In genomic region chr10:133357293-133358151, GRCh38 we compare ENCODE assay signal across 1 cellular context.
TF ChIP-seq lines count a peak whose summit lies in the region.

A gene with protein sequence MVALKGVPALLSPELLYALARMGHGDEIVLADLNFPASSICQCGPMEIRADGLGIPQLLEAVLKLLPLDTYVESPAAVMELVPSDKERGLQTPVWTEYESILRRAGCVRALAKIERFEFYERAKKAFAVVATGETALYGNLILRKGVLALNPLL (minus strand): TSS chr10:133358019. CDS start chr10:133358007, 12 bp downstream.

TF ChIP-seq in HepG2, 621 proteins besides CTCF, POLR2A, EP300 and RAD21 (continued from another document and continues in another):
- TF ChIP-seq, protein P1, sequence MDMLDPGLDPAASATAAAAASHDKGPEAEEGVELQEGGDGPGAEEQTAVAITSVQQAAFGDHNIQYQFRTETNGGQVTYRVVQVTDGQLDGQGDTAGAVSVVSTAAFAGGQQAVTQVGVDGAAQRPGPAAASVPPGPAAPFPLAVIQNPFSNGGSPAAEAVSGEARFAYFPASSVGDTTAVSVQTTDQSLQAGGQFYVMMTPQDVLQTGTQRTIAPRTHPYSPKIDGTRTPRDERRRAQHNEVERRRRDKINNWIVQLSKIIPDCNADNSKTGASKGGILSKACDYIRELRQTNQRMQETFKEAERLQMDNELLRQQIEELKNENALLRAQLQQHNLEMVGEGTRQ (IDR thresholded peaks at IDR 0.05; ENCODE audit: low read depth, low read length): no peak
- TF ChIP-seq, protein P1 (CRISPR knock-in tag; IDR thresholded peaks at IDR 0.05; ENCODE audit: borderline replicate concordance): no peak
- TF ChIP-seq SRY (CRISPR knock-in tag; IDR thresholded peaks at IDR 0.05) (peak; percentile 42; the same call in 1 of the 2 replicates), ZSCAN29 (CRISPR knock-in tag; conservative IDR thresholded peaks at IDR 0.05) (no peak), SRSF4 (IDR thresholded peaks at IDR 0.05; ENCODE audit: low read depth, low read length, poor library complexity, severe bottlenecking) (no peak), ZNF496 (CRISPR knock-in tag; IDR thresholded peaks at IDR 0.05; ENCODE audit: insufficient replicate concordance) (no peak), BRCA1 (CRISPR knock-in tag; IDR thresholded peaks at IDR 0.05) (no peak), SKIL (CRISPR knock-in tag; IDR thresholded peaks at IDR 0.05; ENCODE audit: borderline replicate concordance) (no peak), HMG20A (CRISPR knock-in tag; IDR thresholded peaks at IDR 0.05; ENCODE audit: borderline replicate concordance) (no peak), CEBPG (CRISPR knock-in tag; IDR thresholded peaks at IDR 0.05) (no peak), ZNF44 (CRISPR knock-in tag; IDR thresholded peaks at IDR 0.05) (no peak), HIC2 (CRISPR knock-in tag; IDR thresholded peaks at IDR 0.05; ENCODE audit: low read depth) (no peak; the same call in 1 of the 2 replicates), SYNCRIP (IDR thresholded peaks at IDR 0.05; ENCODE audit: insufficient read depth, low read depth, low read length) (no peak), ZNF75D (CRISPR knock-in tag; IDR thresholded peaks at IDR 0.05; ENCODE audit: borderline replicate concordance) (no peak), RFX1 (IDR thresholded peaks at IDR 0.05) (no peak), ZNF615 (CRISPR knock-in tag; IDR thresholded peaks at IDR 0.05; ENCODE audit: borderline replicate concordance) (no peak), GTF3A (CRISPR knock-in tag; conservative IDR thresholded peaks at IDR 0.05) (no peak), ZNF451 (CRISPR knock-in tag; IDR thresholded peaks at IDR 0.05) (peak; percentile 57; the same call in 1 of the 2 replicates), NR1H2 (CRISPR knock-in tag; IDR thresholded peaks at IDR 0.05; ENCODE audit: borderline replicate concordance, low read depth) (no peak), ZNF367 (CRISPR knock-in tag; IDR thresholded peaks at IDR 0.05; ENCODE audit: borderline replicate concordance) (no peak), RXRB (CRISPR knock-in tag; IDR thresholded peaks at IDR 0.05; ENCODE audit: borderline replicate concordance) (0 out of 2 replicates have a peak, but pooled peaks have one; percentile 10), KDM5B (CRISPR knock-in tag; IDR thresholded peaks at IDR 0.05; ENCODE audit: borderline replicate concordance) (peak; percentile 71; the same call in 1 of the 2 replicates), IRF2 (CRISPR knock-in tag; IDR thresholded peaks at IDR 0.05) (no peak), ZNF160 (CRISPR knock-in tag; IDR thresholded peaks at IDR 0.05) (peak; percentile 66; the same call in 1 of the 2 replicates), ISX (CRISPR knock-in tag; conservative IDR thresholded peaks at IDR 0.05) (0 out of 2 replicates have a peak, but pooled peaks have one; percentile 2), ASH2L (IDR thresholded peaks at IDR 0.05; ENCODE audit: insufficient read length, low read depth, low read length) (peak; percentile 36), ATF6 (CRISPR knock-in tag; conservative IDR thresholded peaks at IDR 0.05) (no peak), DMAP1 (CRISPR knock-in tag; IDR thresholded peaks at IDR 0.05) (peak; percentile 64), ZNF558 (CRISPR knock-in tag; IDR thresholded peaks at IDR 0.05; ENCODE audit: borderline replicate concordance) (peak; percentile 67), ZNF280B (CRISPR knock-in tag; IDR thresholded peaks at IDR 0.05; ENCODE audit: borderline replicate concordance) (no peak; the same call in 1 of the 2 replicates), NFKBIZ (CRISPR knock-in tag; IDR thresholded peaks at IDR 0.05) (no peak), ZNF468 (CRISPR knock-in tag; IDR thresholded peaks at IDR 0.05) (no peak), TMF1 (CRISPR knock-in tag; IDR thresholded peaks at IDR 0.05; ENCODE audit: low read depth) (peak; percentile 32; the same call in 1 of the 2 replicates), DPF2 (CRISPR knock-in tag; IDR thresholded peaks at IDR 0.05; ENCODE audit: borderline replicate concordance, low read depth) (no peak), ZNF567 (CRISPR knock-in tag; IDR thresholded peaks at IDR 0.05; ENCODE audit: borderline replicate concordance) (no peak)
- TF ChIP-seq, protein P2, sequence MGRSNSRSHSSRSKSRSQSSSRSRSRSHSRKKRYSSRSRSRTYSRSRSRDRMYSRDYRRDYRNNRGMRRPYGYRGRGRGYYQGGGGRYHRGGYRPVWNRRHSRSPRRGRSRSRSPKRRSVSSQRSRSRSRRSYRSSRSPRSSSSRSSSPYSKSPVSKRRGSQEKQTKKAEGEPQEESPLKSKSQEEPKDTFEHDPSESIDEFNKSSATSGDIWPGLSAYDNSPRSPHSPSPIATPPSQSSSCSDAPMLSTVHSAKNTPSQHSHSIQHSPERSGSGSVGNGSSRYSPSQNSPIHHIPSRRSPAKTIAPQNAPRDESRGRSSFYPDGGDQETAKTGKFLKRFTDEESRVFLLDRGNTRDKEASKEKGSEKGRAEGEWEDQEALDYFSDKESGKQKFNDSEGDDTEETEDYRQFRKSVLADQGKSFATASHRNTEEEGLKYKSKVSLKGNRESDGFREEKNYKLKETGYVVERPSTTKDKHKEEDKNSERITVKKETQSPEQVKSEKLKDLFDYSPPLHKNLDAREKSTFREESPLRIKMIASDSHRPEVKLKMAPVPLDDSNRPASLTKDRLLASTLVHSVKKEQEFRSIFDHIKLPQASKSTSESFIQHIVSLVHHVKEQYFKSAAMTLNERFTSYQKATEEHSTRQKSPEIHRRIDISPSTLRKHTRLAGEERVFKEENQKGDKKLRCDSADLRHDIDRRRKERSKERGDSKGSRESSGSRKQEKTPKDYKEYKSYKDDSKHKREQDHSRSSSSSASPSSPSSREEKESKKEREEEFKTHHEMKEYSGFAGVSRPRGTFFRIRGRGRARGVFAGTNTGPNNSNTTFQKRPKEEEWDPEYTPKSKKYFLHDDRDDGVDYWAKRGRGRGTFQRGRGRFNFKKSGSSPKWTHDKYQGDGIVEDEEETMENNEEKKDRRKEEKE (IDR thresholded peaks at IDR 0.05): no peak
- TF ChIP-seq, protein P3, sequence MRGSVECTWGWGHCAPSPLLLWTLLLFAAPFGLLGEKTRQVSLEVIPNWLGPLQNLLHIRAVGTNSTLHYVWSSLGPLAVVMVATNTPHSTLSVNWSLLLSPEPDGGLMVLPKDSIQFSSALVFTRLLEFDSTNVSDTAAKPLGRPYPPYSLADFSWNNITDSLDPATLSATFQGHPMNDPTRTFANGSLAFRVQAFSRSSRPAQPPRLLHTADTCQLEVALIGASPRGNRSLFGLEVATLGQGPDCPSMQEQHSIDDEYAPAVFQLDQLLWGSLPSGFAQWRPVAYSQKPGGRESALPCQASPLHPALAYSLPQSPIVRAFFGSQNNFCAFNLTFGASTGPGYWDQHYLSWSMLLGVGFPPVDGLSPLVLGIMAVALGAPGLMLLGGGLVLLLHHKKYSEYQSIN (CRISPR knock-in tag; IDR thresholded peaks at IDR 0.05; ENCODE audit: borderline replicate concordance): no peak
- TF ChIP-seq, protein P4, sequence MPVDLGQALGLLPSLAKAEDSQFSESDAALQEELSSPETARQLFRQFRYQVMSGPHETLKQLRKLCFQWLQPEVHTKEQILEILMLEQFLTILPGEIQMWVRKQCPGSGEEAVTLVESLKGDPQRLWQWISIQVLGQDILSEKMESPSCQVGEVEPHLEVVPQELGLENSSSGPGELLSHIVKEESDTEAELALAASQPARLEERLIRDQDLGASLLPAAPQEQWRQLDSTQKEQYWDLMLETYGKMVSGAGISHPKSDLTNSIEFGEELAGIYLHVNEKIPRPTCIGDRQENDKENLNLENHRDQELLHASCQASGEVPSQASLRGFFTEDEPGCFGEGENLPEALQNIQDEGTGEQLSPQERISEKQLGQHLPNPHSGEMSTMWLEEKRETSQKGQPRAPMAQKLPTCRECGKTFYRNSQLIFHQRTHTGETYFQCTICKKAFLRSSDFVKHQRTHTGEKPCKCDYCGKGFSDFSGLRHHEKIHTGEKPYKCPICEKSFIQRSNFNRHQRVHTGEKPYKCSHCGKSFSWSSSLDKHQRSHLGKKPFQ (CRISPR knock-in tag; IDR thresholded peaks at IDR 0.05; ENCODE audit: insufficient replicate concordance): no peak
